13 cellular contexts compared by ENCODE assay signal in the genomic region with DNA sequence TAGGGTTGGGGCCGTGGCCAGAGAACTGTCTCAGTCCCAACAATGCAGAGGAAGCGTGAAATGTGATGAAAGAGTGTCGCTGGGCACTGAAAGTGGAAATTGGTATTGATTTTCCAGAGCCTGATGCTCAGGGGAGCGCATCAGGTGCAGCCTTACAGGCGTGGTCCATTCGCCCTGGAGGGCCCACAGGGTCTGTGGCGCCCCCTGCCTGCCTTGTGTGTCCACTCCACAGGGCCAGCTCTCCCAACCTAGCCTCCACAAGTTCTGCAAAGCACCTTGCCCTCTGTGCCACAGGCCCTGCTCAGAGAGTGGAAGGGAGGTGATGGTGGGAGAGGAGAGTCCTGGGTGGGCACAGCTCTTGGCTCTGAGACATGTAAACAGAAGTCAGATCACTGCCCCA. TPM values are rescaled to one million over a fixed set of nuclear protein-coding genes. Genes with fewer than 3 reads are reported as not detected.
A peak's percentile ranks its signal among the peaks of the same experiment; 100 is the strongest.
DNase-seq lines count a peak whose midpoint lies in the region; ATAC-seq, FAIRE-seq and TF ChIP-seq lines count a peak whose summit lies in the region.
"Had no signal": no experiment of that assay in that cellular context is flagged by ENCODE, and none has a peak within 500 bp of the region (broad histone marks: within the 10 kb centered on the region; RNA-seq: fewer than 3 reads in every experiment).

No MANE protein-coding gene starts in this region.

- no peak overlapping the region for H2BK5ac ChIP-seq in H9 (ENCODE audit: insufficient read length, low read length)

- H3K4me1 ChIP-seq in H9 (ENCODE audit: insufficient read depth, low read length) = no peaks in the 10 kb centered on the region
- no peaks in the 10 kb centered on the region for H3K4me1 ChIP-seq in K562 (replicated peaks in 1 of 2; ENCODE audit: control insufficient read depth in 2 of 2, insufficient read depth in 2 of 2, low read length in 2 of 2)

- peak; percentile 16 for DNase-seq in activated CD4-positive, alpha-beta memory T cell treated with anti-CD3 and anti-CD28 coated beads for 36 hours
- no peak for DNase-seq in activated CD4-positive, alpha-beta memory T cell treated with anti-CD3 and anti-CD28 coated beads, Interleukin-2, amount 10 ng/mL, durations not matched to agents 7 days and 5 days
- DNase-seq in H9 (peak; percentile 77), K562 (ENCODE audit: extremely low read depth in 1 of 4, low spot score in 3 of 4) (peak; percentile 37 to 50 (median 48)), retina (peak; percentile 61), HPDE6-E6E7 (ENCODE audit: extremely low spot score) (no peak)
- DNase-seq: foreskin fibroblast, NCI-H2081 treated with DMSO at 0.1 percent for 48 hours had no signal

- H3K18ac ChIP-seq in H9 (ENCODE audit: insufficient read length, low read depth, low read length) = no peak overlapping the region

- H4K8ac ChIP-seq in H9 (replicated peaks; ENCODE audit: insufficient read length, low read depth, low read length) = no peak overlapping the region

- no peaks in the 10 kb centered on the region for H3K27me3 ChIP-seq in H9 (ENCODE audit: insufficient read depth, low read length)
- peaks cover 16 to 39% of the 10 kb centered on the region in 2 experiments for H3K27me3 ChIP-seq in K562 (ENCODE audit: control insufficient read depth in 2 of 2, insufficient read depth in 2 of 2, low read length in 2 of 2)
- H3K27me3 ChIP-seq: BLaER1 treated with 17β-estradiol and CSF1 and Interleukin-3, amounts not matched to agents 10 nM and 100 nM had no signal

- no peaks in the 10 kb centered on the region for H3K36me3 ChIP-seq in K562 (ENCODE audit: control insufficient read depth, insufficient read depth, low read length)
- H3K36me3 ChIP-seq: BLaER1 treated with 17β-estradiol and CSF1 and Interleukin-3, amounts not matched to agents 10 nM and 100 nM had no signal

- no peak overlapping the region for H3T11ph ChIP-seq in H9 (ENCODE audit: low read length)

- H3K27ac ChIP-seq in H9 (ENCODE audit: insufficient read length, low read depth, low read length) (no peak overlapping the region), K562 (ENCODE audit: extremely low read depth, low read depth, low read length) (no peak overlapping the region)
- H3K27ac ChIP-seq: BLaER1 treated with 17β-estradiol and CSF1 and Interleukin-3, amounts not matched to agents 10 nM and 100 nM had no signal

- FAIRE-seq in K562 (lab: Jason Lieb, UNC) = no peak

- no peak for TF ChIP-seq POLR2A in K562 (conservative IDR thresholded peaks at IDR 0.05)

- H3K9ac ChIP-seq in H9 (ENCODE audit: extremely low read depth, insufficient read length, low read length) (no peak overlapping the region), K562 (ENCODE audit: insufficient read depth in 1 of 2, low read depth in 2 of 2, low read length in 2 of 2) (no peak overlapping the region)
- H3K9ac ChIP-seq: BLaER1 treated with 17β-estradiol and CSF1 and Interleukin-3, amounts not matched to agents 10 nM and 100 nM had no signal

- H3K14ac ChIP-seq in H9 (ENCODE audit: insufficient read depth, low read length) = no peak overlapping the region

- no peak overlapping the region for H3K4ac ChIP-seq in H9 (ENCODE audit: low read depth, low read length)

- peak in 1 of 2 experiments; percentile 52; a peak in 2 of 4 replicates for TF ChIP-seq RAD21 in K562 (CRISPR knock-in tag; conservative IDR thresholded peaks at IDR 0.05 in 1 of 2, IDR thresholded peaks at IDR 0.05 in 1 of 2)

- H2AFZ ChIP-seq in H9 (ENCODE audit: low read length) = no peak overlapping the region
- H2AFZ ChIP-seq in K562 (ENCODE audit: low read depth, low read length) = no peak overlapping the region

- no peak overlapping the region for H3K4me3 ChIP-seq in K562
- H3K4me3 ChIP-seq: BLaER1 treated with 17β-estradiol and CSF1 and Interleukin-3, amounts not matched to agents 10 nM and 100 nM had no signal

- H2BK120ac ChIP-seq in H9 (ENCODE audit: low read depth, low read length, poor library complexity, severe bottlenecking) = no peak overlapping the region

- H3K9me1 ChIP-seq in K562 (ENCODE audit: control insufficient read depth, insufficient read depth, low read length) = no peaks in the 10 kb centered on the region

- peaks cover 12% of the 10 kb centered on the region for H3K27me3 Mint-ChIP-seq in activated CD4-positive, alpha-beta memory T cell treated with anti-CD3 and anti-CD28 coated beads for 36 hours
- no peaks in the 10 kb centered on the region for H3K27me3 Mint-ChIP-seq in activated CD4-positive, alpha-beta memory T cell treated with anti-CD3 and anti-CD28 coated beads, Interleukin-2, amount 10 ng/mL, durations not matched to agents 7 days and 5 days
- peaks cover 19% of the 10 kb centered on the region for H3K27me3 Mint-ChIP-seq in H9 (ENCODE audit: low read depth)

- H3K4me1 Mint-ChIP-seq in activated CD4-positive, alpha-beta memory T cell treated with anti-CD3 and anti-CD28 coated beads for 36 hours (ENCODE audit: low read depth) = no peaks in the 10 kb centered on the region
- no peaks in the 10 kb centered on the region for H3K4me1 Mint-ChIP-seq in activated CD4-positive, alpha-beta memory T cell treated with anti-CD3 and anti-CD28 coated beads, Interleukin-2, amount 10 ng/mL, durations not matched to agents 7 days and 5 days
- peaks cover 3 to 5% of the 10 kb centered on the region in 2 experiments for H3K4me1 Mint-ChIP-seq in H9
- H3K4me1 Mint-ChIP-seq: memory B cell had no signal

- no peak overlapping the region for H3K23ac ChIP-seq in H9 (ENCODE audit: insufficient read length, low read depth, low read length)

- no peaks in the 10 kb centered on the region for H3K9me3 Mint-ChIP-seq in activated CD4-positive, alpha-beta memory T cell treated with anti-CD3 and anti-CD28 coated beads for 36 hours
- no peaks in the 10 kb centered on the region for H3K9me3 Mint-ChIP-seq in activated CD4-positive, alpha-beta memory T cell treated with anti-CD3 and anti-CD28 coated beads, Interleukin-2, amount 10 ng/mL, durations not matched to agents 7 days and 5 days
- H3K9me3 Mint-ChIP-seq in H9 = no peaks in the 10 kb centered on the region; a peak in 2 of 5 replicates
- H3K9me3 Mint-ChIP-seq: memory B cell had no signal

- TF ChIP-seq CTCF in H9 (conservative IDR thresholded peaks at IDR 0.05) = peak; percentile 87
- TF ChIP-seq CTCF in K562 (IDR thresholded peaks at IDR 0.05 in 2 of 3, conservative IDR thresholded peaks at IDR 0.05 in 1 of 3; ENCODE audit: insufficient read depth in 2 of 3, low read depth in 1 of 3, low read length in 3 of 3) = peak; percentile 54 to 60 (median 54)

- CTCF ChIA-PET in activated CD4-positive, alpha-beta memory T cell treated with anti-CD3 and anti-CD28 coated beads for 36 hours (lab: Charles Lee) = no interaction called here
- CTCF ChIA-PET in activated CD4-positive, alpha-beta memory T cell treated with anti-CD3 and anti-CD28 coated beads, Interleukin-2, amount 10 ng/mL, durations not matched to agents 7 days and 5 days (lab: Charles Lee) = interaction anchor here (0.8 kb wide), 1 partner anchor 72 kb away, joined by 3 read pairs; no protein-coding TSS in a partner anchor
- CTCF ChIA-PET in K562 (lab: Yijun Ruan, JAX; ENCODE audit: low intra/inter-chr PET ratio) = no interaction called here

- no peak overlapping the region for H2BK20ac ChIP-seq in H9 (ENCODE audit: low read depth, low read length, poor library complexity, severe bottlenecking)

- no peak overlapping the region for H2BK15ac ChIP-seq in H9 (ENCODE audit: low read depth, low read length)

- in situ Hi-C loops in K562 (cut with MboI) = no loop called here

- no peak for TF ChIP-seq EP300 in K562 (IDR thresholded peaks at IDR 0.05; ENCODE audit: low read length)

- H4K20me1 ChIP-seq in H9 (ENCODE audit: control insufficient read depth, insufficient read depth, insufficient read length) = no peaks in the 10 kb centered on the region
- no peaks in the 10 kb centered on the region; the same call in 1 of the 2 replicates for H4K20me1 ChIP-seq in K562 (replicated peaks; ENCODE audit: control insufficient read depth, insufficient read depth, low read length)
- H4K20me1 ChIP-seq: BLaER1 treated with 17β-estradiol and CSF1 and Interleukin-3, amounts not matched to agents 10 nM and 100 nM had no signal

- no peaks in the 10 kb centered on the region for H3K79me1 ChIP-seq in H9 (ENCODE audit: insufficient read depth, low read depth, low read length, poor library complexity, severe bottlenecking)

- ATAC-seq in K562 (peak; percentile 94), GM19324 (IDR thresholded peaks at IDR 0.05; ENCODE audit: low FRiP score, unreplicated experiment) (no peak), HG03442 (IDR thresholded peaks at IDR 0.05; ENCODE audit: unreplicated experiment) (no peak)

- no peak overlapping the region for H3K27ac Mint-ChIP-seq in activated CD4-positive, alpha-beta memory T cell treated with anti-CD3 and anti-CD28 coated beads for 36 hours
- no peak overlapping the region for H3K27ac Mint-ChIP-seq in activated CD4-positive, alpha-beta memory T cell treated with anti-CD3 and anti-CD28 coated beads, Interleukin-2, amount 10 ng/mL, durations not matched to agents 7 days and 5 days
- no peak overlapping the region for H3K27ac Mint-ChIP-seq in H9
- H3K27ac Mint-ChIP-seq: memory B cell had no signal

- H2AK5ac ChIP-seq in H9 (ENCODE audit: insufficient read length, low read length) = no peak overlapping the region

- no peaks in the 10 kb centered on the region for H3K23me2 ChIP-seq in H9 (ENCODE audit: insufficient read length, low read depth, low read length, poor library complexity, severe bottlenecking)

- no peak overlapping the region for H2BK12ac ChIP-seq in H9 (ENCODE audit: insufficient read length, low read depth, low read length)

- H4K91ac ChIP-seq in H9 (ENCODE audit: insufficient read length, low read depth, low read length) = no peak overlapping the region

- no peak overlapping the region for H4K5ac ChIP-seq in H9 (ENCODE audit: insufficient read length, low read depth, low read length)

- H3K79me2 ChIP-seq in H9 (ENCODE audit: insufficient read depth, low read length) (no peaks in the 10 kb centered on the region), K562 (ENCODE audit: control insufficient read depth, insufficient read depth, low read length) (no peaks in the 10 kb centered on the region)

- intact Hi-C loops in activated CD4-positive, alpha-beta memory T cell treated with anti-CD3 and anti-CD28 coated beads for 36 hours (cut with micrococcal nuclease) = loop anchor here (10.0 kb wide), 1 partner anchor 94 kb away; no protein-coding TSS in a partner anchor
- intact Hi-C loops in K562 (cut with micrococcal nuclease) = loop anchor here (1.0 kb wide), 1 partner anchor 93 kb away; no protein-coding TSS in a partner anchor

- POLR2A ChIA-PET in activated CD4-positive, alpha-beta memory T cell treated with anti-CD3 and anti-CD28 coated beads for 36 hours (lab: Charles Lee) = no interaction called here
- POLR2A ChIA-PET in activated CD4-positive, alpha-beta memory T cell treated with anti-CD3 and anti-CD28 coated beads, Interleukin-2, amount 10 ng/mL, durations not matched to agents 7 days and 5 days (lab: Charles Lee) = no interaction called here
- POLR2A ChIA-PET in K562 (lab: Yijun Ruan, JAX) = interaction anchor here (0.6 kb wide), 2 partner anchors 17 to 47 kb away, joined by 3 to 4 read pairs; no protein-coding TSS in a partner anchor

- WGBS in H9 (ENCODE audit: extremely low coverage, insufficient read length, low lambda C conversion rate) = no CpG with 5 or more reads among the region's 7 CpGs
- 7% methylated on average over 7 of the region's 7 CpGs for WGBS in K562 (ENCODE audit: insufficient coverage, low coverage, missing lambda C conversion rate)

- no peak overlapping the region for H3K56ac ChIP-seq in H9 (ENCODE audit: insufficient read length, low read depth, low read length)

- no TSS peak for BruUV-seq in K562 (replicated peaks; lab: Mats Ljungman, UMichigan)

- no peaks in the 10 kb centered on the region for H3K36me3 Mint-ChIP-seq in activated CD4-positive, alpha-beta memory T cell treated with anti-CD3 and anti-CD28 coated beads for 36 hours
- H3K36me3 Mint-ChIP-seq in activated CD4-positive, alpha-beta memory T cell treated with anti-CD3 and anti-CD28 coated beads, Interleukin-2, amount 10 ng/mL, durations not matched to agents 7 days and 5 days (ENCODE audit: low read depth) = no peaks in the 10 kb centered on the region
- no peaks in the 10 kb centered on the region; a peak in 1 of 7 replicates for H3K36me3 Mint-ChIP-seq in H9 (ENCODE audit: insufficient read depth in 1 of 3, low read depth in 3 of 3)
- H3K36me3 Mint-ChIP-seq: brain, memory B cell had no signal

- no peak overlapping the region for H3K4me3 Mint-ChIP-seq in activated CD4-positive, alpha-beta memory T cell treated with anti-CD3 and anti-CD28 coated beads for 36 hours
- no peak overlapping the region for H3K4me3 Mint-ChIP-seq in activated CD4-positive, alpha-beta memory T cell treated with anti-CD3 and anti-CD28 coated beads, Interleukin-2, amount 10 ng/mL, durations not matched to agents 7 days and 5 days
- no peak overlapping the region for H3K4me3 Mint-ChIP-seq in H9
- H3K4me3 Mint-ChIP-seq: brain, memory B cell had no signal

- no peaks in the 10 kb centered on the region for H3K9me3 ChIP-seq in H9 (ENCODE audit: control insufficient read depth, low read depth, low read length)
- no peaks in the 10 kb centered on the region for H3K9me3 ChIP-seq in K562 (replicated peaks; ENCODE audit: control insufficient read depth, insufficient read depth, low read depth, low read length)
- H3K9me3 ChIP-seq: BLaER1 treated with 17β-estradiol and CSF1 and Interleukin-3, amounts not matched to agents 10 nM and 100 nM had no signal

- H3K4me2 ChIP-seq in H9 (ENCODE audit: insufficient read depth, insufficient read length, low read length) (no peak overlapping the region), K562 (ENCODE audit: insufficient read depth, low read length) (no peak overlapping the region)
- H3K4me2 ChIP-seq: BLaER1 treated with 17β-estradiol and CSF1 and Interleukin-3, amounts not matched to agents 10 nM and 100 nM had no signal

RNA-seq across cellular contexts. Expression of a gene that starts 54.9 kb away (rescaled TPM):
- not detected for total RNA-seq in activated CD4-positive, alpha-beta memory T cell treated with anti-CD3 and anti-CD28 coated beads for 36 hours
- not detected for total RNA-seq in activated CD4-positive, alpha-beta memory T cell treated with anti-CD3 and anti-CD28 coated beads, Interleukin-2, amount 10 ng/mL, durations not matched to agents 7 days and 5 days
- total RNA-seq in H9 (2021) = 0.39 and 0.50 TPM in 2 replicates
- total RNA-seq in K562 (2011; cell fraction: chromatin; rRNA removed; ENCODE audit: low replicate concordance) = not detected in 2 replicates
- not detected in 2 replicates for total RNA-seq in K562 (2011; cell fraction: nucleolus; rRNA removed)
- total RNA-seq in K562 (2011; cell fraction: nucleoplasm; rRNA removed) = not detected in 2 replicates
- not detected in 2 replicates for total RNA-seq in K562 (2014; rRNA removed)
- not detected in 2 replicates for total RNA-seq in K562 (2014; rRNA removed; fragmentation: Illumina TruSeq; extraction: Trizol)
- total RNA-seq in K562 (2015; rRNA removed; fragmentation: Illumina TruSeq; extraction: Trizol) = not detected in 2 replicates
- total RNA-seq in K562 (2021) = not detected in 2 replicates
- not detected in 2 replicates for polyA plus RNA-seq in K562 (2011; rRNA removed)
- not detected in 2 replicates for polyA plus RNA-seq in K562 (2011; cell fraction: cytosol; rRNA removed)
- not detected in 2 replicates for polyA plus RNA-seq in K562 (2011; cell fraction: nucleus; rRNA removed)
- not detected in 2 replicates for polyA plus RNA-seq in K562 (2012)
- polyA plus RNA-seq in K562 (2014; fragmentation: Illumina TruSeq; extraction: Trizol) = not detected in 2 replicates
- not detected for polyA plus RNA-seq in K562 (2014; fragmentation: Nextera tagmentation; extraction: Ambion mirVana)
- polyA plus RNA-seq in K562 (2014; rRNA removed) = not detected in 2 replicates
- not detected in 2 replicates for polyA minus RNA-seq in K562 (2011; rRNA and poly(A)+ RNA removed)
- not detected in 2 replicates for polyA minus RNA-seq in K562 (2011; cell fraction: cytosol; rRNA and poly(A)+ RNA removed)
- polyA minus RNA-seq in K562 (2011; cell fraction: nucleus; rRNA and poly(A)+ RNA removed) = not detected in 2 replicates

Comparison
In these comparisons a context has a peak if more than half of its experiments do, and no peak if none do; other contexts are left out.
1. DNase-seq: peak in activated CD4-positive, alpha-beta memory T cell treated with anti-CD3 and anti-CD28 coated beads for 36 hours (single experiment), H9 (single experiment), K562 (4 of 4) and retina (single experiment); none in activated CD4-positive, alpha-beta memory T cell treated with anti-CD3 and anti-CD28 coated beads, Interleukin-2, amount 10 ng/mL, durations not matched to agents 7 days and 5 days (single experiment) and HPDE6-E6E7 (single experiment).